In genomic region chr5:130126748-130127147, GRCh38 we compare ENCODE assay signal across 17 cellular contexts.
"Had no signal": no experiment of that assay in that cellular context is flagged by ENCODE, and none has a peak within 500 bp of the region (broad histone marks: within the 10 kb centered on the region; RNA-seq: fewer than 3 reads in every experiment).

No MANE protein-coding gene starts in this region.

- DNase-seq: activated CD4-positive, alpha-beta T cell treated with anti-CD3 and anti-CD28 coated beads, Interleukin-2, amount 50 U/mL, for 4 hours; activated gamma-delta T cell; adrenal gland; body of pancreas; caudate nucleus; colonic mucosa; gastrocnemius medialis; heart left ventricle; left lung; stimulated activated CD4-positive, alpha-beta T cell treated with anti-CD3 and anti-CD28 coated beads, Interleukin-4, amount 100 ng/mL, for 1 hour; T-helper 17 cell; upper lobe of left lung had no signal

- H3K36me3 Mint-ChIP-seq: activated naive CD4-positive, alpha-beta T cell treated with anti-CD3 and anti-CD28 coated beads, Interleukin-2, amount 50 U/mL, for 24 hours; mesothelial cell of epicardium; stimulated activated effector memory CD8-positive, alpha-beta T cell treated with anti-CD3 and anti-CD28 coated beads, Interleukin-12 subunit alpha, Interleukin-12 subunit beta, amount 100 ng/mL, for 72 hours had no signal

- H3K4me1 Mint-ChIP-seq: activated naive CD4-positive, alpha-beta T cell treated with anti-CD3 and anti-CD28 coated beads, Interleukin-2, amount 50 U/mL, for 24 hours; mesothelial cell of epicardium; nephron; stimulated activated effector memory CD8-positive, alpha-beta T cell treated with anti-CD3 and anti-CD28 coated beads, Interleukin-12 subunit alpha, Interleukin-12 subunit beta, amount 100 ng/mL, for 72 hours had no signal

- H3K9me3 Mint-ChIP-seq: activated naive CD4-positive, alpha-beta T cell treated with anti-CD3 and anti-CD28 coated beads, Interleukin-2, amount 50 U/mL, for 24 hours; mesothelial cell of epicardium; nephron; stimulated activated effector memory CD8-positive, alpha-beta T cell treated with anti-CD3 and anti-CD28 coated beads, Interleukin-12 subunit alpha, Interleukin-12 subunit beta, amount 100 ng/mL, for 72 hours had no signal

- ATAC-seq: body of pancreas; gastrocnemius medialis; heart left ventricle; left lung; stimulated activated effector memory CD8-positive, alpha-beta T cell treated with anti-CD3 and anti-CD28 coated beads, Interleukin-12 subunit alpha, Interleukin-12 subunit beta, amount 100 ng/mL, for 72 hours; T-helper 17 cell had no signal

- H3K27me3 Mint-ChIP-seq: progenitor cell of endocrine pancreas had no signal

- H3K4me3 Mint-ChIP-seq: activated naive CD4-positive, alpha-beta T cell treated with anti-CD3 and anti-CD28 coated beads, Interleukin-2, amount 50 U/mL, for 24 hours; mesothelial cell of epicardium; nephron; stimulated activated effector memory CD8-positive, alpha-beta T cell treated with anti-CD3 and anti-CD28 coated beads, Interleukin-12 subunit alpha, Interleukin-12 subunit beta, amount 100 ng/mL, for 72 hours; T-helper 17 cell had no signal

- H3K27ac Mint-ChIP-seq: activated naive CD4-positive, alpha-beta T cell treated with anti-CD3 and anti-CD28 coated beads, Interleukin-2, amount 50 U/mL, for 24 hours; mesothelial cell of epicardium; nephron; progenitor cell of endocrine pancreas; stimulated activated effector memory CD8-positive, alpha-beta T cell treated with anti-CD3 and anti-CD28 coated beads, Interleukin-12 subunit alpha, Interleukin-12 subunit beta, amount 100 ng/mL, for 72 hours; T-helper 17 cell had no signal
